Comparison of ENCODE assay signal across 22 cellular contexts in genomic region chr12:120705618-120706017, GRCh38. TPM values are rescaled to one million over a fixed set of nuclear protein-coding genes. Genes with fewer than 3 reads are reported as not detected.
DNase-seq lines count a peak whose midpoint lies in the region; ATAC-seq and TF ChIP-seq lines count a peak whose summit lies in the region.
"Had no signal": no experiment of that assay in that cellular context is flagged by ENCODE, and none has a peak within 500 bp of the region (broad histone marks: within the 10 kb centered on the region; RNA-seq: fewer than 3 reads in every experiment).

No MANE protein-coding gene starts in this region.

- TF ChIP-seq CTCF in 22Rv1 (IDR thresholded peaks at IDR 0.05) (no peak), VCaP (conservative IDR thresholded peaks at IDR 0.05) (no peak)

- H3K27ac ChIP-seq in 22Rv1 (0 out of 2 replicates have a peak overlapping the region, but pooled peaks have one; percentile 5), BLaER1 (no peak overlapping the region), VCaP (peak overlapping the region; percentile 10; the same call in 1 of the 2 replicates)
- H3K27ac ChIP-seq: C4-2B had no signal

- H4K20me1 ChIP-seq in BLaER1, result no peaks in the 10 kb centered on the region

- peak; percentile 79 for ATAC-seq in left lobe of liver
- ATAC-seq: K562 had no signal

- no peak overlapping the region for H3K9ac ChIP-seq in BLaER1
- H3K9ac ChIP-seq: SK-N-SH had no signal

- peak; percentile 86 for DNase-seq in left lobe of liver (ENCODE audit: low spot score)
- no peak for DNase-seq in activated effector memory CD4-positive, alpha-beta T cell treated with anti-CD3 and anti-CD28 coated beads, Interleukin-2, amount 50 U/mL, for 16 hours
- DNase-seq in ecto neural progenitor cell (ENCODE audit: low spot score), result no peak
- no peak for DNase-seq in activated CD4-positive, alpha-beta T cell treated with anti-CD3 and anti-CD28 coated beads for 1 hour
- no peak for DNase-seq in cortex of kidney (lab: John Stamatoyannopoulos, UW)
- DNase-seq: Calu3; CD8-positive, alpha-beta memory T cell; DMS153; MG63; NCI-H1417; NCI-H1694 treated with DMSO at 0.1 percent for 48 hours; NCI-H2081 treated with DMSO at 0.1 percent for 48 hours; NCI-H2227 treated with DMSO at 0.1 percent for 48 hours; NCI-H510A; NK-92 treated with Interleukin-12 subunit alpha and Interleukin-12 subunit beta, amount 100 ng/mL, for 24 hours; SIG-M5; SK-N-SH had no signal

- no peaks in the 10 kb centered on the region for H3K27me3 ChIP-seq in BLaER1
- H3K27me3 ChIP-seq: MG63 had no signal

- 0 out of 2 replicates have a peak overlapping the region, but pooled peaks have one; percentile 5 for H3K4me2 ChIP-seq in BLaER1
- H3K4me2 ChIP-seq: SK-N-SH had no signal

- no peak overlapping the region for H3K4me3 ChIP-seq in BLaER1
- H3K4me3 ChIP-seq: K562, MG63 had no signal

- peaks cover 34% of the 10 kb centered on the region for H3K36me3 ChIP-seq in BLaER1

- no peaks in the 10 kb centered on the region for H3K9me3 ChIP-seq in BLaER1
- H3K9me3 ChIP-seq: MG63, SK-N-SH had no signal

- peaks cover 43% of the 10 kb centered on the region for H3K4me1 ChIP-seq in BLaER1

RNA-seq across cellular contexts. Expression of gene UNC119B, which starts 4.6 kb away (rescaled TPM):
- total RNA-seq in left lobe of liver, result 10.7 TPM

RNA-seq across cellular contexts. Expression of gene MLEC, which starts 18.7 kb away (rescaled TPM):
- 194 TPM for total RNA-seq in left lobe of liver

RNA-seq across cellular contexts. Expression of gene ACADS, which starts 20.0 kb away (rescaled TPM):
- 198 TPM for total RNA-seq in left lobe of liver
